ENCODE assay signal across 15 cellular contexts in the genomic region with DNA sequence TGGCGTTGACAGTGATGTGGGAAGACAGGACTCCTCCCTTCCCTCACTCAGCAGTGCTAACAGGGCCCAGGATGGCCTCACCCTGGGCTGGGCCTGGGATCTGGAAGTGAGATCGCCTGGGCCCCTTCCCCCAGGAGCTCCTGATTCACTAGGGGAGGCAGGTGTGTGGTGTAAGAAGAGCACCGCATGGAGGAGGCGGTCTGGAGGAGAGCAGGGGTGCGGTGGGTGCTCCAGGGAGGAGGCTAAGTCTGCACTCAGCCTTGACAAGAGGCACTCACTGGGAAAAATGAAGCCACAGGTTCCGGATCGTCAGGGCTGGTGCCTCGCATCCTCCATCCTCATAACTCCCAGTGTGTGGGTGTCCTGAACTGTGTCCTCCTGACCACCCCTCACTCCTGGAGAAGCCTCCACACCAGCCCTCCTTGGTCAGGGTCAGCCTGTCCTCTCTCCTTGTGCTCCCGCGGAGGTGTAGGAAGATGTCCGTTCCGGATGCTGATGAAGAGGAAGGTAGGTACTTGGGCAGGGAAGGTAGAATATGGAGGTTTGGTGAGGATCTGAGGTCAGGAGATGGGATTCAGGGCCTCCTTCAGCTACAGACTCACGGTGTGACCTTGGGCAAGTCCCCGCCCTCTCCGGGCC.
"Had no signal": no experiment of that assay in that cellular context is flagged by ENCODE, and none has a peak within 500 bp of the region (broad histone marks: within the 10 kb centered on the region; RNA-seq: fewer than 3 reads in every experiment).

No MANE protein-coding gene starts in this region.

- H3K27me3 ChIP-seq: thyroid gland had no signal

- H3K27ac ChIP-seq: foreskin keratinocyte, SK-N-MC, thyroid gland had no signal

- H3K36me3 ChIP-seq: thyroid gland had no signal

- H3K9me3 ChIP-seq: thyroid gland had no signal

- DNase-seq: activated CD4-positive, alpha-beta T cell treated with anti-CD3 and anti-CD28 coated beads, Interleukin-2, amount 50 U/mL, for 48 hours; activated CD4-positive, CD25-positive, alpha-beta regulatory T cell treated with anti-CD3 and anti-CD28 coated beads, Interleukin-2, amount 50 U/mL, for 72 hours; activated CD8-positive, alpha-beta memory T cell treated with anti-CD3 and anti-CD28 coated beads, Interleukin-2, amount 10 ng/mL, durations not matched to agents 7 days and 5 days; activated effector memory CD4-positive, alpha-beta T cell treated with Interleukin-2 at 50 U/mL for 16 hours; activated T-cell treated with anti-CD3 and anti-CD28 coated beads, Interleukin-2, amount 50 U/mL, for 4 hours; amniotic stem cell; effector memory CD8-positive, alpha-beta T cell; foreskin keratinocyte; T-helper 1 cell; T1000; thyroid gland had no signal

- H3K4me1 ChIP-seq: foreskin keratinocyte, thyroid gland had no signal

- ATAC-seq: activated CD8-positive, alpha-beta memory T cell treated with anti-CD3 and anti-CD28 coated beads, Interleukin-2, amount 10 ng/mL, durations not matched to agents 7 days and 5 days; activated naive CD4-positive, alpha-beta T cell treated with anti-CD3 and anti-CD28 coated beads, Interleukin-2, amount 50 U/mL, for 72 hours; activated T-cell treated with anti-CD3 and anti-CD28 coated beads, Interleukin-2, amount 50 U/mL, for 4 hours; effector memory CD8-positive, alpha-beta T cell; foreskin keratinocyte; stimulated activated effector memory CD8-positive, alpha-beta T cell treated with anti-CD3 and anti-CD28 coated beads, Interleukin-12 subunit alpha, Interleukin-12 subunit beta, amount 100 ng/mL, for 72 hours had no signal

- H3K4me3 ChIP-seq: lung, SK-N-MC, thyroid gland had no signal
